In the genomic region with DNA sequence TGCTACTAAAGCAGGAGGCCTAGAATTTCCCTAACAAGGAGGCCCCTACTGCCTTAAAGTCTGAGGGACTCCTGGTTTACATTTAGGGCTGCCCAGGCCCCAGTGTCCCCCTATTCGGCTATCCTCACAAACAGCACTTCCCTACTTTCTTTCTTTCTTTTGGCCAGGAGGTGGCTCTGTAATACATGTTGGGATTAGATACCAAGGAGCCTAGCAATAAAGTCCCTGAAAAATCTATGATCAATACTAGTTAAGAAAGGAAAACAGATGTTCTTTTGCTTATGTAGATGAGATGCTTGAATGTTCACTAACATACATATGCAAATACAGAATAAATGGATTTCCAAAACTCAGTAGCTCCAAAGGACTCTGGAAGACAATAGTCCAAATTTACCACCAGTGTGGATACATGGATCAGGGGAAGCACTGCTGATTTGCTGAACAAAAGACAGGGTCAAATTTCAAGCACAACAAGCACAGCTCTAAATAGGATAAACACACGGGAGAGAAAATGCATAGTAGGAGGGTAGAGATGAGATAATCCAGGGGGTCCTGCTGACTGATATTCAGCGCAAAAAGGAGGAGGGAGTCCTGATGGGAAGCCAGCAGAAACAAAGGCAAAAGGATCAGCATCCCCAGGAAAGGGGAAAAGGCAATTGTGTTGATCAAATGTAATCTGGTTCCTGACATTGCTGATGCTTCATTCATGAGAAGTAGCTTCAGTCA, we compare ENCODE assay signal across 8 cellular contexts.
DNase-seq lines count a peak whose midpoint lies in the region; ATAC-seq and TF ChIP-seq lines count a peak whose summit lies in the region.

No MANE protein-coding gene starts in this region.

- in situ Hi-C loops in HAP-1 (cut with MboI; ENCODE audit: low sequenced_read_pairs): no loop called here

- peak overlapping the region; percentile 4 for H3K27ac Mint-ChIP-seq in progenitor cell of endocrine pancreas
- no peak overlapping the region for H3K27ac Mint-ChIP-seq in activated CD4-positive, alpha-beta memory T cell treated with anti-CD3 and anti-CD28 coated beads for 36 hours
- no peak overlapping the region for H3K27ac Mint-ChIP-seq in activated naive CD4-positive, alpha-beta T cell treated with anti-CD3 and anti-CD28 coated beads, Interleukin-2, amount 50 U/mL, for 72 hours

- TF ChIP-seq CTCF in esophagus muscularis mucosa (IDR thresholded peaks at IDR 0.05) (peak in 2 of 3 experiments; percentile 29 to 41), progenitor cell of endocrine pancreas (IDR thresholded peaks at IDR 0.05; ENCODE audit: unreplicated experiment) (peak; percentile 58)

- H3K4me3 Mint-ChIP-seq in progenitor cell of endocrine pancreas (ENCODE audit: low read depth): no peak overlapping the region
- H3K4me3 Mint-ChIP-seq in activated CD4-positive, alpha-beta memory T cell treated with anti-CD3 and anti-CD28 coated beads for 36 hours: no peak overlapping the region

- no peak overlapping the region for H3K27ac ChIP-seq in esophagus muscularis mucosa (replicated peaks in 1 of 4)

- H3K27me3 ChIP-seq in HAP-1 (ENCODE audit: low read depth): no peaks in the 10 kb centered on the region
- no peaks in the 10 kb centered on the region for H3K27me3 ChIP-seq in esophagus muscularis mucosa

- POLR2A ChIA-PET in activated CD4-positive, alpha-beta memory T cell treated with anti-CD3 and anti-CD28 coated beads for 36 hours (lab: Charles Lee): no interaction called here

- intact Hi-C loops in esophagus muscularis mucosa (cut with DNase I): no loop called here
- intact Hi-C loops in activated CD4-positive, alpha-beta memory T cell treated with anti-CD3 and anti-CD28 coated beads for 36 hours (cut with micrococcal nuclease): no loop called here

- TF ChIP-seq EP300 in esophagus muscularis mucosa (IDR thresholded peaks at IDR 0.05): no peak

- CTCF ChIA-PET in activated CD4-positive, alpha-beta memory T cell treated with anti-CD3 and anti-CD28 coated beads for 36 hours (lab: Charles Lee): no interaction called here

- H3K36me3 ChIP-seq in HAP-1 (replicated peaks) (no peaks in the 10 kb centered on the region), esophagus muscularis mucosa (no peaks in the 10 kb centered on the region)

- no peaks in the 10 kb centered on the region for H3K9me3 Mint-ChIP-seq in progenitor cell of endocrine pancreas (ENCODE audit: low read depth)
- no peaks in the 10 kb centered on the region for H3K9me3 Mint-ChIP-seq in activated CD4-positive, alpha-beta memory T cell treated with anti-CD3 and anti-CD28 coated beads for 36 hours
- H3K9me3 Mint-ChIP-seq in activated naive CD4-positive, alpha-beta T cell treated with anti-CD3 and anti-CD28 coated beads, Interleukin-2, amount 50 U/mL, for 72 hours: peaks cover 0 to 4% of the 10 kb centered on the region in 2 donors

- WGBS in esophagus muscularis mucosa: 62% methylated on average over 3 of the region's 3 CpGs

- H3K36me3 Mint-ChIP-seq in progenitor cell of endocrine pancreas (ENCODE audit: insufficient read depth): no peaks in the 10 kb centered on the region
- H3K36me3 Mint-ChIP-seq in activated CD4-positive, alpha-beta memory T cell treated with anti-CD3 and anti-CD28 coated beads for 36 hours: no peaks in the 10 kb centered on the region
- H3K36me3 Mint-ChIP-seq in activated naive CD4-positive, alpha-beta T cell treated with anti-CD3 and anti-CD28 coated beads, Interleukin-2, amount 50 U/mL, for 72 hours: no peaks in the 10 kb centered on the region

- peaks cover 10% of the 10 kb centered on the region for H3K4me1 Mint-ChIP-seq in progenitor cell of endocrine pancreas (ENCODE audit: low read depth)
- H3K4me1 Mint-ChIP-seq in activated CD4-positive, alpha-beta memory T cell treated with anti-CD3 and anti-CD28 coated beads for 36 hours (ENCODE audit: low read depth): no peaks in the 10 kb centered on the region

- peaks cover 16% of the 10 kb centered on the region for H3K4me1 ChIP-seq in HAP-1
- no peaks in the 10 kb centered on the region for H3K4me1 ChIP-seq in esophagus muscularis mucosa

- peak; percentile 30 to 75 for DNase-seq in HAP-1 (ENCODE audit: low spot score in 2 of 2)
- peak; percentile 88 for DNase-seq in NCI-H748 treated with DMSO at 0.1 percent for 48 hours (lab: John Stamatoyannopoulos, UW)
- DNase-seq in esophagus muscularis mucosa (ENCODE audit: extremely low spot score): no peak
- DNase-seq in progenitor cell of endocrine pancreas (ENCODE audit: low spot score, unreplicated experiment): no peak
- no peak for DNase-seq in activated CD4-positive, alpha-beta memory T cell treated with anti-CD3 and anti-CD28 coated beads for 36 hours
- no peak for DNase-seq in activated naive CD4-positive, alpha-beta T cell treated with anti-CD3 and anti-CD28 coated beads, Interleukin-2, amount 50 U/mL, for 72 hours (ENCODE audit: low spot score in 2 of 2)

- H3K4me3 ChIP-seq in HAP-1 (no peak overlapping the region), esophagus muscularis mucosa (no peak overlapping the region)

- no peaks in the 10 kb centered on the region for H3K27me3 Mint-ChIP-seq in progenitor cell of endocrine pancreas
- H3K27me3 Mint-ChIP-seq in activated CD4-positive, alpha-beta memory T cell treated with anti-CD3 and anti-CD28 coated beads for 36 hours: no peaks in the 10 kb centered on the region

- H3K9me3 ChIP-seq in HAP-1: no peaks in the 10 kb centered on the region
- H3K9me3 ChIP-seq in esophagus muscularis mucosa: no peaks in the 10 kb centered on the region

- ATAC-seq in GM18520 (IDR thresholded peaks at IDR 0.05; ENCODE audit: unreplicated experiment): no peak
- ATAC-seq in GM19467 (IDR thresholded peaks at IDR 0.05; ENCODE audit: unreplicated experiment): no peak
- no peak for ATAC-seq in activated naive CD4-positive, alpha-beta T cell treated with anti-CD3 and anti-CD28 coated beads, Interleukin-2, amount 50 U/mL, for 72 hours

- TF ChIP-seq POLR2A in esophagus muscularis mucosa (IDR thresholded peaks at IDR 0.05; ENCODE audit: low read depth): no peak

Comparison
In these comparisons a context has a peak if more than half of its experiments do, and no peak if none do; other contexts are left out.
1. DNase-seq: peak in HAP-1 (2 of 2) and NCI-H748 treated with DMSO at 0.1 percent for 48 hours (single experiment); none in esophagus muscularis mucosa (single experiment), progenitor cell of endocrine pancreas (single experiment), activated CD4-positive, alpha-beta memory T cell treated with anti-CD3 and anti-CD28 coated beads for 36 hours (single experiment) and activated naive CD4-positive, alpha-beta T cell treated with anti-CD3 and anti-CD28 coated beads, Interleukin-2, amount 50 U/mL, for 72 hours (0 of 2).